In genomic region chr2:32977228-32977758, GRCh38 we compare ENCODE assay signal across 11 cellular contexts. TPM values are rescaled to one million over a fixed set of nuclear protein-coding genes. Genes with fewer than 3 reads are reported as not detected.
DNase-seq lines count a peak whose midpoint lies in the region; ATAC-seq, FAIRE-seq and TF ChIP-seq lines count a peak whose summit lies in the region.
"Had no signal": no experiment of that assay in that cellular context is flagged by ENCODE, and none has a peak within 500 bp of the region (broad histone marks: within the 10 kb centered on the region; RNA-seq: fewer than 3 reads in every experiment).

No MANE protein-coding gene starts in this region.

- H3K4me1 ChIP-seq in keratinocyte (ENCODE audit: control insufficient read depth, extremely low read depth, insufficient read depth, low read length): peaks cover 14% of the 10 kb centered on the region
- H3K4me1 ChIP-seq: parathyroid adenoma had no signal

- no peaks in the 10 kb centered on the region for H4K20me1 ChIP-seq in keratinocyte (ENCODE audit: control insufficient read depth, extremely low read depth, insufficient read depth, low read length)

- peak overlapping the region; percentile 50 for H2AFZ ChIP-seq in keratinocyte (ENCODE audit: control insufficient read depth, low read length)
- H2AFZ ChIP-seq: parathyroid adenoma had no signal

- no peak for TF ChIP-seq CTCF in choroid plexus epithelial cell (conservative IDR thresholded peaks at IDR 0.05; ENCODE audit: low read depth, low read length)
- no peak for TF ChIP-seq CTCF in keratinocyte (optimal IDR thresholded peaks at IDR 0.05 in 1 of 3, IDR thresholded peaks at IDR 0.05 in 1 of 3, conservative IDR thresholded peaks at IDR 0.05 in 1 of 3; ENCODE audit: extremely low read depth in 1 of 3, insufficient read depth in 2 of 3, low read length in 3 of 3)

- FAIRE-seq in keratinocyte (lab: Jason Lieb, UNC): peak; percentile 90

- no peaks in the 10 kb centered on the region for H3K36me3 ChIP-seq in MG63
- no peaks in the 10 kb centered on the region for H3K36me3 ChIP-seq in keratinocyte (ENCODE audit: control insufficient read depth in 2 of 2, extremely low read depth in 1 of 2, insufficient read depth in 2 of 2, low read length in 2 of 2)
- H3K36me3 ChIP-seq: vagina had no signal

- dilution Hi-C loops in keratinocyte (cut with MboI; ENCODE audit: extremely low pct_ligation_motif_present, low sequenced_read_pairs): no loop called here

- in situ Hi-C loops in G401 (cut with HindIII; ENCODE audit: low sequenced_read_pairs): no loop called here

- H3K4me3 ChIP-seq in MG63: no peak overlapping the region
- H3K4me3 ChIP-seq in choroid plexus epithelial cell (ENCODE audit: low read depth, low read length): no peak overlapping the region
- no peak overlapping the region for H3K4me3 ChIP-seq in keratinocyte (ENCODE audit: control insufficient read depth in 2 of 3, extremely low read depth in 1 of 3, insufficient read depth in 2 of 3, low read depth in 1 of 3, low read length in 3 of 3)
- H3K4me3 ChIP-seq: vagina had no signal

- no peaks in the 10 kb centered on the region for H3K9me1 ChIP-seq in keratinocyte (ENCODE audit: control insufficient read depth, extremely low read depth, insufficient read depth, low read length)

- H3K9me3 ChIP-seq in MG63: peaks cover 8% of the 10 kb centered on the region; the same call in 1 of the 2 replicates
- no peaks in the 10 kb centered on the region for H3K9me3 ChIP-seq in keratinocyte (ENCODE audit: control insufficient read depth, low read depth, low read length)
- H3K9me3 ChIP-seq: vagina had no signal

- H3K27me3 ChIP-seq in MG63: no peaks in the 10 kb centered on the region
- H3K27me3 ChIP-seq in keratinocyte (ENCODE audit: control insufficient read depth, extremely low read depth, insufficient read depth, low read length): no peaks in the 10 kb centered on the region
- H3K27me3 ChIP-seq: vagina had no signal

- DNase-seq in A172 (ENCODE audit: low spot score) (peak; percentile 39), MG63 (peak; percentile 65), choroid plexus epithelial cell (ENCODE audit: low read depth) (peak; percentile 24), keratinocyte (ENCODE audit: low read depth, low spot score) (peak; percentile 49), CD1c-positive myeloid dendritic cell (ENCODE audit: extremely low spot score) (no peak), dedifferentiated amniotic fluid mesenchymal stem cell (ENCODE audit: extremely low spot score) (no peak), G401 (ENCODE audit: low spot score) (no peak)
- DNase-seq: activated CD4-positive, CD25-positive, alpha-beta regulatory T cell had no signal

- no peak overlapping the region for H3K9ac ChIP-seq in keratinocyte (ENCODE audit: control insufficient read depth, extremely low read depth, insufficient read depth, low read length)
- H3K9ac ChIP-seq: parathyroid adenoma had no signal

- H3K4me2 ChIP-seq in keratinocyte (ENCODE audit: control insufficient read depth, extremely low read depth, insufficient read depth, low read depth, low read length): peak overlapping the region; percentile 15

- H3K27ac ChIP-seq in keratinocyte (ENCODE audit: control insufficient read depth, insufficient read depth, low read length): no peak overlapping the region
- H3K27ac ChIP-seq: parathyroid adenoma, vagina had no signal

- ATAC-seq in HG02884 (IDR thresholded peaks at IDR 0.05; ENCODE audit: unreplicated experiment): no peak

- H3K79me2 ChIP-seq in keratinocyte (ENCODE audit: control insufficient read depth, insufficient read depth, low read length): no peaks in the 10 kb centered on the region
- H3K79me2 ChIP-seq: parathyroid adenoma had no signal

RNA-seq across cellular contexts. Expression of gene LTBP1, which starts 30.5 kb away (rescaled TPM):
- total RNA-seq in A172 (2014; rRNA removed; shearing (Covaris generic)): 12.1 and 14.0 TPM in 2 replicates
- total RNA-seq in MG63 (2014; rRNA removed; shearing (Covaris generic); ENCODE audit: low replicate concordance): 93.9 and 95.7 TPM in 2 replicates
- 9.2 to 16.7 TPM (median 9.3 TPM) in 3 replicates for polyA plus RNA-seq in keratinocyte
- polyA plus RNA-seq in keratinocyte (2011; ENCODE audit: low read depth): 1.2 TPM
- 2.9 and 3.2 TPM in 2 replicates for polyA plus RNA-seq in keratinocyte (2011; cell fraction: cytosol; rRNA removed)
- 22.7 and 23.4 TPM in 2 replicates for polyA plus RNA-seq in keratinocyte (2011; cell fraction: nucleus; rRNA removed)
- 1.9 and 8.7 TPM in 2 replicates for polyA plus RNA-seq in keratinocyte (2012; ENCODE audit: low replicate concordance)
- polyA minus RNA-seq in keratinocyte: 19.8 to 31.3 TPM (median 22.8 TPM) in 3 replicates
- 9.0 TPM for polyA minus RNA-seq in keratinocyte (2011; cell fraction: cytosol; rRNA and poly(A)+ RNA removed)
- polyA minus RNA-seq in keratinocyte (2011; cell fraction: nucleus; rRNA and poly(A)+ RNA removed): 20.9 and 44.6 TPM in 2 replicates
- 12.5 and 14.5 TPM in 2 replicates for total RNA-seq in G401 (2014; rRNA removed; shearing (Covaris generic))

Comparison
In these comparisons a context has a peak if more than half of its experiments do, and no peak if none do; other contexts are left out.
1. DNase-seq: peak in A172 (single experiment), MG63 (single experiment), choroid plexus epithelial cell (single experiment) and keratinocyte (single experiment); none in CD1c-positive myeloid dendritic cell (single experiment), dedifferentiated amniotic fluid mesenchymal stem cell (single experiment) and G401 (single experiment).